Comparison of ENCODE assay signal across 1 cellular context in genomic region chr17:77322534-77323412, GRCh38.
TF ChIP-seq lines count a peak whose summit lies in the region.

No MANE protein-coding gene starts in this region.

TF ChIP-seq in HepG2, 621 proteins besides CTCF, POLR2A, EP300 and RAD21 (continued from another document and continues in another):
- TF ChIP-seq IRF9 (CRISPR knock-in tag; IDR thresholded peaks at IDR 0.05; ENCODE audit: borderline replicate concordance) (0 out of 2 replicates have a peak, but pooled peaks have one; percentile 40), ZNF225 (CRISPR knock-in tag; IDR thresholded peaks at IDR 0.05) (no peak; the same call in 1 of the 2 replicates), SP1 (IDR thresholded peaks at IDR 0.05) (no peak), SP1 (CRISPR knock-in tag; IDR thresholded peaks at IDR 0.05) (0 out of 2 replicates have a peak, but pooled peaks have one; percentile 1), NFE2L1 (CRISPR knock-in tag; IDR thresholded peaks at IDR 0.05; ENCODE audit: borderline replicate concordance) (no peak), SNAPC4 (CRISPR knock-in tag; IDR thresholded peaks at IDR 0.05) (0 out of 2 replicates have a peak, but pooled peaks have one; percentile 21), FOXA3 (CRISPR knock-in tag; IDR thresholded peaks at IDR 0.05) (peak; percentile 46; the same call in 1 of the 2 replicates), HIC2 (CRISPR knock-in tag; IDR thresholded peaks at IDR 0.05; ENCODE audit: low read depth) (peak; percentile 38; the same call in 1 of the 2 replicates), ZNF614 (CRISPR knock-in tag; IDR thresholded peaks at IDR 0.05; ENCODE audit: borderline replicate concordance) (peak; percentile 55; the same call in 1 of the 2 replicates), SKI (IDR thresholded peaks at IDR 0.05; ENCODE audit: partially characterized antibody) (peak; percentile 59), GTF3A (CRISPR knock-in tag; conservative IDR thresholded peaks at IDR 0.05) (0 out of 2 replicates have a peak, but pooled peaks have one; percentile 33), TFDP1 (CRISPR knock-in tag; IDR thresholded peaks at IDR 0.05; ENCODE audit: borderline replicate concordance) (peak; percentile 62; the same call in 1 of the 2 replicates), MAZ (IDR thresholded peaks at IDR 0.05; ENCODE audit: borderline replicate concordance, low read depth, low read length) (peak; percentile 74; the same call in 1 of the 2 replicates), MAZ (CRISPR knock-in tag; IDR thresholded peaks at IDR 0.05; ENCODE audit: low read depth) (no peak), KLF13 (CRISPR knock-in tag; IDR thresholded peaks at IDR 0.05) (no peak), ZNF607 (CRISPR knock-in tag; IDR thresholded peaks at IDR 0.05; ENCODE audit: borderline replicate concordance) (no peak), ZBTB38 (CRISPR knock-in tag; IDR thresholded peaks at IDR 0.05) (peak; percentile 79), TBX2 (CRISPR knock-in tag; IDR thresholded peaks at IDR 0.05; ENCODE audit: borderline replicate concordance) (peak; percentile 33; the same call in 1 of the 2 replicates), SP2 (CRISPR knock-in tag; IDR thresholded peaks at IDR 0.05) (0 out of 2 replicates have a peak, but pooled peaks have one; percentile 20), MYC (CRISPR knock-in tag; IDR thresholded peaks at IDR 0.05; ENCODE audit: borderline replicate concordance) (no peak), ZGPAT (CRISPR knock-in tag; IDR thresholded peaks at IDR 0.05) (peak; percentile 64), SOX13 (IDR thresholded peaks at IDR 0.05) (no peak), SOX13 (CRISPR knock-in tag; conservative IDR thresholded peaks at IDR 0.05 in 1 of 2, IDR thresholded peaks at IDR 0.05 in 1 of 2) (peak in 1 of 2 experiments; percentile 23; a peak in 1 of 4 replicates), REST (IDR thresholded peaks at IDR 0.05; ENCODE audit: borderline replicate concordance in 1 of 2, low read depth in 1 of 2, low read length in 2 of 2) (no peak), ZNF576 (CRISPR knock-in tag; IDR thresholded peaks at IDR 0.05) (peak; percentile 71; the same call in 1 of the 2 replicates), SP5 (CRISPR knock-in tag; IDR thresholded peaks at IDR 0.05; ENCODE audit: borderline replicate concordance, low read depth) (peak; percentile 76; the same call in 1 of the 2 replicates), AKAP8 (CRISPR knock-in tag; IDR thresholded peaks at IDR 0.05) (peak; percentile 64; the same call in 1 of the 2 replicates), RBM22 (optimal IDR thresholded peaks at IDR 0.05; ENCODE audit: low read length) (peak; percentile 58), SOX6 (IDR thresholded peaks at IDR 0.05) (no peak), SOX6 (CRISPR knock-in tag; IDR thresholded peaks at IDR 0.05) (peak; percentile 25; the same call in 1 of the 2 replicates), MIER3 (CRISPR knock-in tag; IDR thresholded peaks at IDR 0.05; ENCODE audit: borderline replicate concordance) (peak; percentile 39; the same call in 1 of the 2 replicates), MXD1 (CRISPR knock-in tag; IDR thresholded peaks at IDR 0.05) (peak; percentile 55; the same call in 1 of the 2 replicates), ZNF362 (CRISPR knock-in tag; IDR thresholded peaks at IDR 0.05; ENCODE audit: borderline replicate concordance) (peak; percentile 79; the same call in 1 of the 2 replicates), HMG20B (CRISPR knock-in tag; conservative IDR thresholded peaks at IDR 0.05) (no peak), MIER2 (CRISPR knock-in tag; IDR thresholded peaks at IDR 0.05) (no peak), SALL1 (CRISPR knock-in tag; IDR thresholded peaks at IDR 0.05) (peak; percentile 42; the same call in 1 of the 2 replicates), MED8 (CRISPR knock-in tag; IDR thresholded peaks at IDR 0.05; ENCODE audit: insufficient replicate concordance) (peak; percentile 62), ZNF20 (CRISPR knock-in tag; IDR thresholded peaks at IDR 0.05) (peak; percentile 34; the same call in 1 of the 2 replicates), ERF (CRISPR knock-in tag; IDR thresholded peaks at IDR 0.05) (peak; percentile 68), ZNF333 (CRISPR knock-in tag; IDR thresholded peaks at IDR 0.05; ENCODE audit: borderline replicate concordance) (peak; percentile 31; the same call in 1 of the 2 replicates), ZBTB33 (CRISPR knock-in tag; IDR thresholded peaks at IDR 0.05) (peak; percentile 81), ZNF792 (CRISPR knock-in tag; IDR thresholded peaks at IDR 0.05) (peak; percentile 78), NR2F6 (IDR thresholded peaks at IDR 0.05) (0 out of 2 replicates have a peak, but pooled peaks have one; percentile 13), NR2F6 (CRISPR knock-in tag; IDR thresholded peaks at IDR 0.05) (peak; percentile 65; the same call in 1 of the 2 replicates), ZNF776 (CRISPR knock-in tag; IDR thresholded peaks at IDR 0.05) (peak; percentile 88)
